In genomic region chr2:8606649-8607550, GRCh38 we compare ENCODE assay signal across 12 cellular contexts.
DNase-seq lines count a peak whose midpoint lies in the region; ATAC-seq, FAIRE-seq and TF ChIP-seq lines count a peak whose summit lies in the region.
"Had no signal": no experiment of that assay in that cellular context is flagged by ENCODE, and none has a peak within 500 bp of the region (broad histone marks: within the 10 kb centered on the region; RNA-seq: fewer than 3 reads in every experiment).

No MANE protein-coding gene starts in this region.

- peaks cover 13% of the 10 kb centered on the region for H3K4me1 ChIP-seq in endodermal cell (ENCODE audit: control insufficient read depth, insufficient read depth, low read length)
- no peaks in the 10 kb centered on the region for H3K4me1 ChIP-seq in tibial nerve

- BruUV-seq in Calu3 (replicated peaks; lab: Mats Ljungman, UMichigan): no TSS peak

- FAIRE-seq in D721Med (lab: Jason Lieb, UNC): no peak

- H3K27me3 ChIP-seq in endodermal cell (ENCODE audit: control insufficient read depth, insufficient read depth, low read length, poor library complexity, severe bottlenecking) (no peaks in the 10 kb centered on the region), tibial nerve (no peaks in the 10 kb centered on the region)

- peaks cover 17% of the 10 kb centered on the region for H3K4me1 Mint-ChIP-seq in endodermal cell
- H3K4me1 Mint-ChIP-seq in Calu3 (ENCODE audit: low read depth, unreplicated experiment): peaks cover 42% of the 10 kb centered on the region

- H3K36me3 ChIP-seq in endodermal cell (ENCODE audit: control insufficient read depth, insufficient read depth, low read length) (no peaks in the 10 kb centered on the region), tibial nerve (no peaks in the 10 kb centered on the region)

- 91 to 92% methylated on average over 16 to 20 of the region's 20 CpGs for WGBS in endodermal cell (ENCODE audit: insufficient coverage in 1 of 2, insufficient read length in 1 of 2), 2 experiments
- 90% methylated on average over 20 of the region's 20 CpGs for WGBS in tibial nerve, 2 donors

- H3K27me3 Mint-ChIP-seq in endodermal cell (ENCODE audit: insufficient read depth) (peaks cover 34% of the 10 kb centered on the region), Calu3 (ENCODE audit: unreplicated experiment) (no peaks in the 10 kb centered on the region)

- H3K9ac ChIP-seq in endodermal cell (ENCODE audit: extremely low read depth, low read length, poor library complexity, severe bottlenecking): no peak overlapping the region

- H3K27ac Mint-ChIP-seq in endodermal cell (no peak overlapping the region), Calu3 (ENCODE audit: unreplicated experiment) (no peak overlapping the region)
- H3K27ac Mint-ChIP-seq: activated CD4-positive, alpha-beta memory T cell treated with anti-CD3 and anti-CD28 coated beads, Interleukin-2, amount 10 ng/mL, durations not matched to agents 7 days and 5 days; activated naive CD8-positive, alpha-beta T cell treated with anti-CD3 and anti-CD28 coated beads, Interleukin-2, amount 50 U/mL, for 24 hours had no signal

- no peaks in the 10 kb centered on the region for H3K36me3 Mint-ChIP-seq in endodermal cell (ENCODE audit: low read depth)
- no peaks in the 10 kb centered on the region for H3K36me3 Mint-ChIP-seq in Calu3 (ENCODE audit: insufficient read depth, unreplicated experiment)

- intact Hi-C loops in Calu3 (cut with micrococcal nuclease; ENCODE audit: unreplicated experiment): no loop called here

- H3K4me3 ChIP-seq in endodermal cell (ENCODE audit: low read length) (no peak overlapping the region), tibial nerve (no peak overlapping the region)

- H3K4me3 Mint-ChIP-seq in endodermal cell (no peak overlapping the region), Calu3 (ENCODE audit: low read depth, unreplicated experiment) (no peak overlapping the region)
- H3K4me3 Mint-ChIP-seq: activated CD4-positive, alpha-beta memory T cell treated with anti-CD3 and anti-CD28 coated beads, Interleukin-2, amount 10 ng/mL, durations not matched to agents 7 days and 5 days; activated naive CD8-positive, alpha-beta T cell treated with anti-CD3 and anti-CD28 coated beads, Interleukin-2, amount 50 U/mL, for 24 hours had no signal

- DNase-seq in endodermal cell (peak; percentile 33), tibial nerve (ENCODE audit: low spot score in 2 of 2) (no peak), Calu3 (no peak), NCI-H510A treated with DMSO at 0.1 percent for 48 hours (lab: John Stamatoyannopoulos, UW) (no peak), D721Med (ENCODE audit: insufficient read length, low spot score) (no peak)
- DNase-seq: activated CD4-positive, alpha-beta memory T cell treated with anti-CD3 and anti-CD28 coated beads, Interleukin-2, amount 10 ng/mL, durations not matched to agents 7 days and 5 days; activated naive CD8-positive, alpha-beta T cell treated with anti-CD3 and anti-CD28 coated beads, Interleukin-2, amount 50 U/mL, for 24 hours; effector CD4-positive, alpha-beta T cell; SW 1271 had no signal

- no peak for TF ChIP-seq EP300 in tibial nerve (IDR thresholded peaks at IDR 0.05)

- H3K27ac ChIP-seq in endodermal cell (ENCODE audit: low read depth, low read length): no peak overlapping the region
- no peak overlapping the region for H3K27ac ChIP-seq in tibial nerve

- H3K9me3 Mint-ChIP-seq in endodermal cell: peaks cover 3% of the 10 kb centered on the region
- no peaks in the 10 kb centered on the region for H3K9me3 Mint-ChIP-seq in Calu3 (ENCODE audit: low read depth, unreplicated experiment)

- H3K9me3 ChIP-seq in endodermal cell (ENCODE audit: control insufficient read depth, low read length) (peaks cover 5% of the 10 kb centered on the region), tibial nerve (no peaks in the 10 kb centered on the region)

- CTCF ChIA-PET in Calu3 (lab: Charles Lee): interaction anchor here (0.6 kb wide), 1 partner anchor 492 kb away, joined by 3 read pairs; no protein-coding TSS in a partner anchor

- peak; percentile 2 for ATAC-seq in GM18870 (IDR thresholded peaks at IDR 0.05; ENCODE audit: unreplicated experiment)
- ATAC-seq in GM21526 (IDR thresholded peaks at IDR 0.05; ENCODE audit: low FRiP score, unreplicated experiment): peak; percentile 26
- peak; percentile 9 for ATAC-seq in HG03103 (IDR thresholded peaks at IDR 0.05; ENCODE audit: low read depth, unreplicated experiment)
- ATAC-seq: activated naive CD8-positive, alpha-beta T cell treated with anti-CD3 and anti-CD28 coated beads, Interleukin-2, amount 50 U/mL, for 24 hours had no signal

- no peak for TF ChIP-seq CTCF in endodermal cell (conservative IDR thresholded peaks at IDR 0.05)
- no peak for TF ChIP-seq CTCF in tibial nerve (IDR thresholded peaks at IDR 0.05)
- TF ChIP-seq CTCF in Calu3 (IDR thresholded peaks at IDR 0.05; ENCODE audit: unreplicated experiment): no peak
- no peak for TF ChIP-seq CTCF in D721Med (IDR thresholded peaks at IDR 0.05; ENCODE audit: insufficient read depth, missing control alignments)

- no peak for TF ChIP-seq POLR2A in tibial nerve (IDR thresholded peaks at IDR 0.05)
